ENCODE assay signal across 23 cellular contexts in genomic region chr4:145898926-145899531, GRCh38.
"Had no signal": no experiment of that assay in that cellular context is flagged by ENCODE, and none has a peak within 500 bp of the region (broad histone marks: within the 10 kb centered on the region; RNA-seq: fewer than 3 reads in every experiment).

No MANE protein-coding gene starts in this region.

- H3K4me1 ChIP-seq: foreskin keratinocyte, left lung, tibial artery had no signal

- H3K9me3 ChIP-seq: left lung, psoas muscle, tibial artery had no signal

- FAIRE-seq: urothelium cell line had no signal

- DNase-seq: activated B cell treated with CpG ODN at 0.5 μM for 24 hours; activated CD4-positive, alpha-beta T cell treated with anti-CD3 and anti-CD28 coated beads for 36 hours; activated CD4-positive, alpha-beta T cell treated with anti-CD3 and anti-CD28 coated beads, Interleukin-2, amount 50 U/mL, for 48 hours; activated effector memory CD4-positive, alpha-beta T cell treated with Interleukin-2 at 50 U/mL for 16 hours; activated naive CD4-positive, alpha-beta T cell treated with anti-CD3 and anti-CD28 coated beads for 36 hours; activated naive CD8-positive, alpha-beta T cell treated with anti-CD3 and anti-CD28 coated beads, Interleukin-2, amount 10 ng/mL, durations not matched to agents 7 days and 5 days; activated T-cell treated with anti-CD3 and anti-CD28 coated beads, Interleukin-2, amount 50 U/mL, for 72 hours; amniotic stem cell; effector CD8-positive, alpha-beta T cell; erythroblast; foreskin keratinocyte; kidney glomerular epithelial cell; left lung; naive thymus-derived CD4-positive, alpha-beta T cell; psoas muscle; right cardiac atrium; stimulated activated CD4-positive, alpha-beta T cell treated with anti-CD3 and anti-CD28 coated beads, Interleukin-1b, Interleukin-23, amount 100 ng/mL, for 48 hours; stimulated activated naive CD8-positive, alpha-beta T cell treated with anti-CD3 and anti-CD28 coated beads, Interleukin-15, amount 100 ng/mL, for 72 hours; T1000; tibial artery had no signal

- H3K4me3 ChIP-seq: cardiac muscle cell, left lung, lung, psoas muscle, tibial artery had no signal

- H3K27ac ChIP-seq: foreskin keratinocyte, left lung, psoas muscle, tibial artery had no signal

- H3K27me3 ChIP-seq: cardiac muscle cell, foreskin keratinocyte, left lung, tibial artery had no signal
